8 cellular contexts compared by ENCODE assay signal in the genomic region with DNA sequence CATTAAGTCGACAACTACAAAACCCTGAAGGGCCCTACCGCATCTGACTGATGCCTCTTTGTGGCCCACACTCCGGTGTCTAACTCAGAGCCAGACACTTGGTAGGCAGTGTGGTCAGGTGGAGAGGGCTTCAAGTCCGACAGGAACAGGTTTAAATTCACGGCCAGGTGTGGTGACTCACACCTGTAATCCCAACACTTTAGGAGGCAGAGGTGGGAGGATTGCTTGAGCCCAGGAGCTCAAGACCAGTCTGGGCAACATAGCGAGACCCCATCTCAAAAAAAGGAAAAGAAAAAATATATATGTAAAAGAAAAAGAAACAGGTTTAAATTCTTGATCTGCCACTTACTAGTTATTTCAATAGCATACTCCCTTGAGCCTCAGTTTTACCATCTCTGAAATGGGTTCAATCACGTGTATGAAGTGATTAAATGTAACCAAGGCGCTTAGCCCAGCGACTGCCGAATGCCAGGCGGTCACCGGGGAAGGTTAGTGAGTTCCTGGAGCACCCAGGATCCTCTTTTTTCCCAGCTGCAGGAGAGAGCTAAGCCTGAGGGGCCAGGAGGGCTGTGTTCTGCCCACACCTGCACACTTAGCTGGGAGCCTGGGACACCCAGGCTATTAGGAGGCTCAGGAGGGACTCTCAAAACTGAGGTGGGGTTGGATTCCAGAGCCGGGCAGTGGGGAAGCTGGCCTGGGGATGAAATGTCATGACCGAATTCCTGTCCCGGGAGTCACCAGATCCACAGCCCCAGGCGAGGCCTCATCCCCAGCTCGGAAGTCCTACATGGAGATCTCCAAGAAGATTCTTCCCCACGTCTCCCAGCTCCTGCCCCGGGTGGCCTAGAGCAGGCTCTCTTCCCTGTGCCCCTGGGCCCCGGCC. TPM values are rescaled to one million over a fixed set of nuclear protein-coding genes. Genes with fewer than 3 reads are reported as not detected.
DNase-seq lines count a peak whose midpoint lies in the region; ATAC-seq lines count a peak whose summit lies in the region.

No MANE protein-coding gene starts in this region.

- ATAC-seq in GM21447 (IDR thresholded peaks at IDR 0.05; ENCODE audit: unreplicated experiment) (peak; percentile 7), GM21423 (IDR thresholded peaks at IDR 0.05; ENCODE audit: unreplicated experiment) (no peak), HG03159 (IDR thresholded peaks at IDR 0.05; ENCODE audit: unreplicated experiment) (no peak), GM21619 (IDR thresholded peaks at IDR 0.05; ENCODE audit: unreplicated experiment) (no peak)

- no peaks in the 10 kb centered on the region for H3K36me3 ChIP-seq in SK-N-MC (ENCODE audit: insufficient read depth, low read length)

- H3K4me3 ChIP-seq in SK-N-MC = peak overlapping the region; percentile 87

- H3K9ac ChIP-seq in SK-N-MC (ENCODE audit: insufficient read length) = peak overlapping the region; percentile 81

- in situ Hi-C loops in ACHN (cut with HindIII; ENCODE audit: low pct_ligation_motif_present, low pct_unique_long_range_greater_than_20kb, low sequenced_read_pairs) = no loop called here

- H3K27ac ChIP-seq in SK-N-MC = no peak overlapping the region

- DNase-seq in ACHN (peak; percentile 58), SK-N-MC (ENCODE audit: low read depth, low spot score) (no peak), epidermal melanocyte (ENCODE audit: insufficient read length, low spot score) (peak; percentile 54), mucosa of gallbladder (ENCODE audit: low spot score) (peak; percentile 30)

- no peaks in the 10 kb centered on the region for H3K9me3 ChIP-seq in SK-N-MC (ENCODE audit: low read depth, low read length)

RNA-seq across cellular contexts. Expression of gene CLTB, which starts 0.9 kb away (rescaled TPM):
- total RNA-seq in mucosa of gallbladder = 119 TPM

RNA-seq across cellular contexts. Expression of gene HIGD2A, which starts 26.9 kb away (rescaled TPM):
- 125 TPM for total RNA-seq in mucosa of gallbladder

RNA-seq across cellular contexts. Expression of gene NOP16, which starts 27.1 kb away (rescaled TPM):
- total RNA-seq in mucosa of gallbladder = 10.1 TPM

RNA-seq across cellular contexts. Expression of gene FAF2, which starts 32.7 kb away (rescaled TPM):
- total RNA-seq in mucosa of gallbladder = 30.2 TPM

RNA-seq across cellular contexts. Expression of gene ARL10, which starts 50.2 kb away (rescaled TPM):
- 6.6 TPM for total RNA-seq in mucosa of gallbladder
